Comparison of ENCODE assay signal across 9 cellular contexts in genomic region chr1:221994939-221995338, GRCh38.
DNase-seq lines count a peak whose midpoint lies in the region; ATAC-seq and TF ChIP-seq lines count a peak whose summit lies in the region.
"Had no signal": no experiment of that assay in that cellular context is flagged by ENCODE, and none has a peak within 500 bp of the region (broad histone marks: within the 10 kb centered on the region; RNA-seq: fewer than 3 reads in every experiment).

No MANE protein-coding gene starts in this region.

- no peaks in the 10 kb centered on the region for H3K36me3 Mint-ChIP-seq in T-cell

- CTCF ChIA-PET in T-cell (lab: Charles Lee), result no interaction called here

- H3K79me2 ChIP-seq in osteoblast (ENCODE audit: insufficient read depth, low read length), result no peaks in the 10 kb centered on the region

- H3K27ac ChIP-seq in dorsolateral prefrontal cortex (peak overlapping the region; percentile 13 to 99 (median 89)), osteoblast (ENCODE audit: low read depth, low read length) (peak overlapping the region; percentile 96)
- H3K27ac ChIP-seq: sigmoid colon had no signal

- peaks cover 0 to 28% (median 4%) of the 10 kb centered on the region in 3 donors for H3K4me1 Mint-ChIP-seq in T-cell

- TF ChIP-seq CTCF in dorsolateral prefrontal cortex (IDR thresholded peaks at IDR 0.05 in 54 of 56, conservative IDR thresholded peaks at IDR 0.05 in 2 of 56; ENCODE audit: low read depth in 1 of 56, partially characterized antibody in 56 of 56) (peak in 1 of 56 donors; percentile 20), osteoblast (IDR thresholded peaks at IDR 0.05; ENCODE audit: extremely low read depth, low read depth, low read length) (no peak)

- H4K20me1 ChIP-seq in osteoblast (ENCODE audit: insufficient read depth, low read length), result no peaks in the 10 kb centered on the region

- no peaks in the 10 kb centered on the region for H3K9me3 Mint-ChIP-seq in T-cell

- peak overlapping the region; percentile 19 for H3K4me2 ChIP-seq in osteoblast (ENCODE audit: insufficient read depth, low read length)

- H3K36me3 ChIP-seq in osteoblast (ENCODE audit: insufficient read depth, low read length), result no peaks in the 10 kb centered on the region
- H3K36me3 ChIP-seq: sigmoid colon had no signal

- no peak for ATAC-seq in T-cell (replicated peaks in 1 of 4)

- H3K27me3 ChIP-seq in dorsolateral prefrontal cortex (no peaks in the 10 kb centered on the region), osteoblast (ENCODE audit: insufficient read depth, low read length) (no peaks in the 10 kb centered on the region)
- H3K27me3 ChIP-seq: sigmoid colon had no signal

- POLR2A ChIA-PET in T-cell (lab: Charles Lee), result no interaction called here

- intact Hi-C loops in dorsolateral prefrontal cortex (cut with DNase I), result loop anchor here in 1 of 2 donors (10.0 kb wide), 2 partner anchors 70 to 250 kb away; partner anchors contain the start of gene DUSP10

- no peak overlapping the region for H3K27ac Mint-ChIP-seq in T-cell

- H3K4me1 ChIP-seq in osteoblast (ENCODE audit: insufficient read depth, low read length), result peaks cover 54% of the 10 kb centered on the region

- peak overlapping the region; percentile 9 for H2AFZ ChIP-seq in osteoblast (ENCODE audit: low read length)

- H3K4me3 Mint-ChIP-seq in T-cell, result no peak overlapping the region

- H3K4me3 ChIP-seq in dorsolateral prefrontal cortex (peak overlapping the region in 7 of 59 donors; percentile 0 to 28 (median 23)), osteoblast (ENCODE audit: insufficient read depth, low read length) (no peak overlapping the region)
- H3K4me3 ChIP-seq: sigmoid colon had no signal

- H3K27me3 Mint-ChIP-seq in T-cell, result no peaks in the 10 kb centered on the region

- DNase-seq in Daoy (ENCODE audit: low read depth), result peak; percentile 63
- DNase-seq in LHCN-M2 (ENCODE audit: low read depth), result peak; percentile 92
- no peak for DNase-seq in dorsolateral prefrontal cortex
- peak; percentile 27 for DNase-seq in osteoblast (ENCODE audit: insufficient read length, low spot score, missing footprints)
- DNase-seq in GM19238 (ENCODE audit: insufficient read length, low spot score), result no peak
- no peak for DNase-seq in LoVo (ENCODE audit: low spot score)
- no peak for DNase-seq in T-cell
- DNase-seq: NCI-H1092, sigmoid colon had no signal

- H3K9me3 ChIP-seq in osteoblast (ENCODE audit: low read depth, low read length), result no peaks in the 10 kb centered on the region
- H3K9me3 ChIP-seq: sigmoid colon had no signal

Comparison
In these comparisons a context has a peak if more than half of its experiments do, and no peak if none do; other contexts are left out.
1. DNase-seq: peak in Daoy (single experiment), LHCN-M2 (single experiment) and osteoblast (single experiment); none in dorsolateral prefrontal cortex (0 of 10), GM19238 (single experiment), LoVo (single experiment) and T-cell (0 of 34).